Comparison of ENCODE assay signal across 33 cellular contexts in the genomic region with DNA sequence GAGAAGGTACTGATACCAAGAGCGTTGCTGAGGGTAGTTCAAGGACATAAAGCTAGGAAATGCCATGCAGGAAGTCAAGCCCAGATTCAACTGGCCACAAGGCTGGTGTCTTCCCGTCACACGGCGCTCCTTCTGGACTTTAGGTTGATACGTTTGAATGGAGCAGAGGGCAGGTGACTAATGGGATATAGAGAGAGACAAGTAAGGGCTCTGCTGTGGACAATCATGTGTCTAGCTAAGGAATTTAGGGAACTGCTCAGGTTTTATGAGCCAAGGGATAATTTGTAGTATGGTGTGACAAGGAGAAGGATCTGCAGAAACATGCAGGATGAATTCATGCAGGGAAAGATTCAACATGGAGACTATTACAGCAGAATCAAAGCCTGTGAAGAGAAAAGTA.
DNase-seq lines count a peak whose midpoint lies in the region; FAIRE-seq and TF ChIP-seq lines count a peak whose summit lies in the region.
"Had no signal": no experiment of that assay in that cellular context is flagged by ENCODE, and none has a peak within 500 bp of the region (broad histone marks: within the 10 kb centered on the region; RNA-seq: fewer than 3 reads in every experiment).

No MANE protein-coding gene starts in this region.

- TF ChIP-seq CTCF in esophagus muscularis mucosa (IDR thresholded peaks at IDR 0.05) = no peak

- no peak for TF ChIP-seq POLR2A in esophagus muscularis mucosa (IDR thresholded peaks at IDR 0.05; ENCODE audit: low read depth)

- TF ChIP-seq EP300 in esophagus muscularis mucosa (IDR thresholded peaks at IDR 0.05) = no peak

- H3K27me3 ChIP-seq in esophagus muscularis mucosa (no peaks in the 10 kb centered on the region), small intestine (ENCODE audit: control insufficient read depth in 2 of 2, insufficient read depth in 2 of 2, low read length in 2 of 2) (no peaks in the 10 kb centered on the region)
- H3K27me3 ChIP-seq: BE2C; BLaER1; BLaER1 treated with 17β-estradiol and CSF1 and Interleukin-3, amounts not matched to agents 10 nM and 100 nM had no signal

- no peak overlapping the region for H3K27ac ChIP-seq in esophagus muscularis mucosa (replicated peaks in 1 of 4)
- H3K27ac ChIP-seq in small intestine (ENCODE audit: low read depth in 1 of 2, low read length in 1 of 2) = no peak overlapping the region
- H3K27ac ChIP-seq: 22Rv1; A549; BLaER1; BLaER1 treated with 17β-estradiol and CSF1 and Interleukin-3, amounts not matched to agents 10 nM and 100 nM; C4-2B had no signal

- no peaks in the 10 kb centered on the region for H3K9me3 ChIP-seq in esophagus muscularis mucosa
- H3K9me3 ChIP-seq in small intestine (ENCODE audit: control insufficient read depth, low read depth) = no peaks in the 10 kb centered on the region
- H3K9me3 ChIP-seq: A549; BE2C; BLaER1; BLaER1 treated with 17β-estradiol and CSF1 and Interleukin-3, amounts not matched to agents 10 nM and 100 nM; Caco-2 had no signal

- intact Hi-C loops in esophagus muscularis mucosa (cut with DNase I) = no loop called here

- WGBS in esophagus muscularis mucosa = 81% methylated on average over 5 of the region's 5 CpGs
- WGBS in small intestine, 3 donors = 51 to 72% (median 55%) methylated on average over 5 of the region's 5 CpGs

- H3K36me3 ChIP-seq in esophagus muscularis mucosa (no peaks in the 10 kb centered on the region), small intestine (ENCODE audit: control insufficient read depth in 2 of 2, insufficient read depth in 2 of 2, low read length in 2 of 2) (no peaks in the 10 kb centered on the region)
- H3K36me3 ChIP-seq: BE2C; BLaER1; BLaER1 treated with 17β-estradiol and CSF1 and Interleukin-3, amounts not matched to agents 10 nM and 100 nM had no signal

- no peaks in the 10 kb centered on the region for H3K4me1 ChIP-seq in esophagus muscularis mucosa
- H3K4me1 ChIP-seq in small intestine (ENCODE audit: control insufficient read depth in 2 of 2, insufficient read depth in 1 of 2, low read depth in 1 of 2, low read length in 1 of 2) = no peaks in the 10 kb centered on the region
- H3K4me1 ChIP-seq: A549; BE2C; BLaER1; BLaER1 treated with 17β-estradiol and CSF1 and Interleukin-3, amounts not matched to agents 10 nM and 100 nM; Caco-2 had no signal

- H3K4me3 ChIP-seq in esophagus muscularis mucosa = no peak overlapping the region
- H3K4me3 ChIP-seq in small intestine (ENCODE audit: low read depth in 1 of 2, low read length in 2 of 2) = no peak overlapping the region
- H3K4me3 ChIP-seq: A549; BLaER1; BLaER1 treated with 17β-estradiol and CSF1 and Interleukin-3, amounts not matched to agents 10 nM and 100 nM had no signal

- peak; percentile 62 for DNase-seq in esophagus muscularis mucosa (ENCODE audit: extremely low spot score)
- DNase-seq in left kidney (ENCODE audit: low read depth, low spot score) = peak; percentile 57
- peak; percentile 55 for DNase-seq in small intestine
- DNase-seq in NOMO-1 (lab: John Stamatoyannopoulos, UW; ENCODE audit: unreplicated experiment in 2 of 2) = no peak
- no peak for DNase-seq in stimulated activated CD4-positive, alpha-beta T cell treated with anti-CD3 and anti-CD28 coated beads, Interleukin-4, amount 100 ng/mL, for 1 hour
- no peak for DNase-seq in NCI-H748 (lab: John Stamatoyannopoulos, UW; ENCODE audit: unreplicated experiment)
- DNase-seq: 8988T; ACHN; AML-193; BE2C; C1 segment of cervical spinal cord; Caco-2; Calu3; CD4-positive, alpha-beta memory T cell; CD4-positive, alpha-beta T cell; CD4-positive, CD25-positive, alpha-beta regulatory T cell; CD8-positive, alpha-beta memory T cell; CD8-positive, alpha-beta T cell; COR-L47; DMS 273 treated with DMSO at 0.1 percent for 48 hours; DMS153; DMS53; DMS79; DMS79 treated with DMSO at 0.1 percent for 48 hours; DND-41; EL had no signal

- FAIRE-seq in small intestine (lab: Jason Lieb, UNC) = no peak
- FAIRE-seq: A204.1, A549, D721Med had no signal

Comparison
In these comparisons a context has a peak if more than half of its experiments do, and no peak if none do; other contexts are left out.
1. DNase-seq: peak in esophagus muscularis mucosa (single experiment), left kidney (single experiment) and small intestine (single experiment); none in NOMO-1 (0 of 2), stimulated activated CD4-positive, alpha-beta T cell treated with anti-CD3 and anti-CD28 coated beads, Interleukin-4, amount 100 ng/mL, for 1 hour (single experiment) and NCI-H748 (single experiment).